Comparison of ENCODE assay signal across 24 cellular contexts in the genomic region with DNA sequence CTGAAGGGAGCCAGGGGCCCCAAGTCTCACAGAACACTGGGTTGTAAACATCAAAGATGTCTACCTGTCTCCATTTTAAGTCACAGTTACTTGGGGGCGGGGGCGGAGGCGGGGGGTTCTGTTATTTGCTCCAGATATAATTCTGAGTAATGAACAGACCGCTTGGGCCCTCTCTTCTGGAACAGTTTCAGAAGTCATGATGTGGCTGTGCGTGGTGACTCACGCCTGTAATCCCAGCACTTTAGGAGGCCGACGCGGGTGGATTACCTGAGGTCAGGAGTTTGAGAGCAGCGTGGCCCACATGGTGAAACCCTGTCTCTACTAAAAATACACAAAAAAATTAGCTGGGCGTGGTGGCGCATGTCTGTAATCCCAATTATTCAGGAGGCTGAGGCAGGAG.
"Had no signal": no experiment of that assay in that cellular context is flagged by ENCODE, and none has a peak within 500 bp of the region (broad histone marks: within the 10 kb centered on the region; RNA-seq: fewer than 3 reads in every experiment).

No MANE protein-coding gene starts in this region.

- H3K4me1 ChIP-seq: body of pancreas, lower lobe of right lung, sigmoid colon had no signal

- H3K27ac ChIP-seq: body of pancreas, cardiac muscle cell, heart right ventricle, lower lobe of right lung, sigmoid colon, testis, vagina, WERI-Rb-1 had no signal

- H3K27me3 ChIP-seq: body of pancreas, cardiac muscle cell, heart right ventricle, sigmoid colon, testis, vagina had no signal

- H3K36me3 ChIP-seq: cardiac muscle cell, heart right ventricle, lower lobe of right lung, sigmoid colon, vagina, WERI-Rb-1 had no signal

- H3K4me3 ChIP-seq: body of pancreas, cardiac muscle cell, heart right ventricle, lower lobe of right lung, sigmoid colon, testis, vagina had no signal

- ATAC-seq: activated CD8-positive, alpha-beta memory T cell treated with anti-CD3 and anti-CD28 coated beads, Interleukin-2, amount 10 ng/mL, durations not matched to agents 7 days and 5 days; activated CD8-positive, alpha-beta T cell treated with anti-CD3 and anti-CD28 coated beads for 36 hours; body of pancreas; heart right ventricle; left lobe of liver; lower lobe of right lung had no signal

- DNase-seq: activated CD4-positive, alpha-beta T cell treated with anti-CD3 and anti-CD28 coated beads, Interleukin-2, amount 10 ng/mL, durations not matched to agents 7 days and 5 days; activated CD4-positive, CD25-positive, alpha-beta regulatory T cell treated with anti-CD3 and anti-CD28 coated beads, Interleukin-2, amount 50 U/mL, for 72 hours; activated CD8-positive, alpha-beta memory T cell treated with anti-CD3 and anti-CD28 coated beads, Interleukin-2, amount 10 ng/mL, durations not matched to agents 7 days and 5 days; activated CD8-positive, alpha-beta T cell treated with anti-CD3 and anti-CD28 coated beads for 36 hours; activated effector memory CD4-positive, alpha-beta T cell treated with anti-CD3 and anti-CD28 coated beads, Interleukin-2, amount 50 U/mL, for 16 hours; activated naive CD4-positive, alpha-beta T cell treated with anti-CD3 and anti-CD28 coated beads, Interleukin-2, amount 10 ng/mL, durations not matched to agents 7 days and 5 days; activated T-cell treated with anti-CD3 and anti-CD28 coated beads for 4 hours; body of pancreas; cortex of kidney; endodermal cell; heart right ventricle; lower lobe of right lung; naive B cell; occipital lobe; sigmoid colon; stimulated activated CD4-positive, alpha-beta T cell treated with anti-CD3 and anti-CD28 coated beads, Interleukin-2, amount 100 ng/mL, for 48 hours; stimulated activated CD8-positive, alpha-beta memory T cell treated with anti-CD3 and anti-CD28 coated beads, Interleukin-4, amount 100 ng/mL, for 48 hours; stimulated activated naive B cell treated with anti-CD40 and anti-IgM and Interleukin-4, amounts not matched to agents 10 μg/mL and 1 μg/mL and 100 μg/mL, for 72 hours; testis; trophoblast cell; WERI-Rb-1 had no signal

- H3K9me3 ChIP-seq: body of pancreas, heart right ventricle, lower lobe of right lung, sigmoid colon, testis, vagina had no signal
